ENCODE assay signal across 1 cellular context in genomic region chr1:156601892-156602291, GRCh38.
TF ChIP-seq lines count a peak whose summit lies in the region.

No MANE protein-coding gene starts in this region.

TF ChIP-seq in liver, 16 proteins besides CTCF, POLR2A, EP300 and RAD21 (continued from another document):
- no peak for TF ChIP-seq REST (IDR thresholded peaks at IDR 0.05)
